ENCODE assay signal across 18 cellular contexts in the genomic region with DNA sequence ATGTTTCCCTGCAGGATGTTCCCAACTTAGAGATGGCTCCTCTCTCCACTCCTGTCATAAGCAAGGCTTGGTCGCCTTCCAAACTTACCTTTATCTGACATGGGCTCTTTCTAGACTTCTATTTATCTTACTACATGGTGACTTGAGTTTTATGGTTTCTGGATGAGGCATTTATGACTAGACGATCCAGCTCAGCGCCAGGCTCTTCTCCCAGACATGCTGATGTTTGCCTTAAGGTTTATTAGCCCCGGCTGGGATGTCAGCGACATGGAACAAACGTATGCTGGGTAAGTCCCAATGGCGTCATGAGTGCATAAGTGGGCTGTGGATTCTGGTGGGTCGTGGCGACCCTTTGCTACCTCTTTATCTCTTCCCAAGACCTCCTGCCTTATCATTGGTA. TPM values are rescaled to one million over a fixed set of nuclear protein-coding genes. Genes with fewer than 3 reads are reported as not detected.
A peak's percentile ranks its signal among the peaks of the same experiment; 100 is the strongest.
DNase-seq lines count a peak whose midpoint lies in the region; ATAC-seq and TF ChIP-seq lines count a peak whose summit lies in the region.
"Had no signal": no experiment of that assay in that cellular context is flagged by ENCODE, and none has a peak within 500 bp of the region (broad histone marks: within the 10 kb centered on the region; RNA-seq: fewer than 3 reads in every experiment).

No MANE protein-coding gene starts in this region.

- no peaks in the 10 kb centered on the region for H3K79me2 ChIP-seq in PC-3 (ENCODE audit: low read length)
- no peaks in the 10 kb centered on the region for H3K79me2 ChIP-seq in hepatocyte

- H3K4me1 ChIP-seq in PC-3 (ENCODE audit: insufficient read depth, low read length) (no peaks in the 10 kb centered on the region), hepatocyte (ENCODE audit: insufficient read depth) (peaks cover 4% of the 10 kb centered on the region), prostate gland (replicated peaks) (no peaks in the 10 kb centered on the region), body of pancreas (no peaks in the 10 kb centered on the region), heart right ventricle (no peaks in the 10 kb centered on the region)

- H3K9me3 ChIP-seq in PC-3 (ENCODE audit: low read length) (no peaks in the 10 kb centered on the region), hepatocyte (ENCODE audit: low read depth) (no peaks in the 10 kb centered on the region), prostate gland (no peaks in the 10 kb centered on the region), body of pancreas (no peaks in the 10 kb centered on the region), heart right ventricle (no peaks in the 10 kb centered on the region)

- BruUV-seq in PC-3 (replicated peaks; lab: Mats Ljungman, UMichigan): no TSS peak

- H3K9me2 ChIP-seq in PC-3 (replicated peaks; ENCODE audit: low read length) (no peaks in the 10 kb centered on the region), hepatocyte (replicated peaks; ENCODE audit: insufficient read depth) (no peaks in the 10 kb centered on the region)

- no peak for ATAC-seq in PC-3
- no peak for ATAC-seq in body of pancreas
- no peak for ATAC-seq in HG03342 (IDR thresholded peaks at IDR 0.05; ENCODE audit: unreplicated experiment)
- no peak for ATAC-seq in heart right ventricle
- ATAC-seq: GM12878 had no signal

- no peak for TF ChIP-seq CTCF in C4-2B (conservative IDR thresholded peaks at IDR 0.05)
- TF ChIP-seq CTCF in PC-3 (conservative IDR thresholded peaks at IDR 0.05; ENCODE audit: low read depth, low read length): no peak
- TF ChIP-seq CTCF in hepatocyte (IDR thresholded peaks at IDR 0.05; ENCODE audit: poor library complexity): no peak
- no peak for TF ChIP-seq CTCF in prostate gland (IDR thresholded peaks at IDR 0.05)
- no peak for TF ChIP-seq CTCF in body of pancreas (IDR thresholded peaks at IDR 0.05)
- TF ChIP-seq CTCF in heart right ventricle (IDR thresholded peaks at IDR 0.05): no peak

- H3K27me3 ChIP-seq in PC-3 (ENCODE audit: low read length) (no peaks in the 10 kb centered on the region), hepatocyte (no peaks in the 10 kb centered on the region), prostate gland (replicated peaks; ENCODE audit: insufficient read depth) (no peaks in the 10 kb centered on the region), body of pancreas (no peaks in the 10 kb centered on the region), heart right ventricle (peaks cover 0 to 6% (median 0%) of the 10 kb centered on the region in 7 donors)

- intact Hi-C loops in PC-3 (cut with micrococcal nuclease): no loop called here
- intact Hi-C loops in prostate gland (cut with DNase I): no loop called here
- intact Hi-C loops in body of pancreas (cut with DNase I): no loop called here
- intact Hi-C loops in heart right ventricle (cut with DNase I): no loop called here

- no peak overlapping the region for H2AFZ ChIP-seq in PC-3 (ENCODE audit: low read length)
- no peak overlapping the region for H2AFZ ChIP-seq in hepatocyte

- H3K36me3 ChIP-seq in PC-3 (ENCODE audit: low read depth, low read length) (no peaks in the 10 kb centered on the region; the same call in 1 of the 2 replicates), hepatocyte (replicated peaks; ENCODE audit: insufficient read depth, low read depth) (no peaks in the 10 kb centered on the region), prostate gland (no peaks in the 10 kb centered on the region), body of pancreas (replicated peaks in 1 of 2; ENCODE audit: insufficient read depth in 1 of 2, low read depth in 2 of 2) (peaks cover 0 to 4% of the 10 kb centered on the region in 2 donors), heart right ventricle (peaks cover 0 to 58% (median 35%) of the 10 kb centered on the region in 9 donors)

- peak overlapping the region; percentile 32; the same call in 1 of the 2 replicates for H3K27ac ChIP-seq in C4-2B
- H3K27ac ChIP-seq in PC-3 (ENCODE audit: low read length): no peak overlapping the region
- peak overlapping the region; percentile 90 for H3K27ac ChIP-seq in hepatocyte
- H3K27ac ChIP-seq in prostate gland: no peak overlapping the region
- H3K27ac ChIP-seq in body of pancreas: no peak overlapping the region
- H3K27ac ChIP-seq in heart right ventricle: no peak overlapping the region
- H3K27ac ChIP-seq: 22Rv1, HL-60 had no signal

- H3K9ac ChIP-seq in PC-3 (ENCODE audit: low read length): no peak overlapping the region

- CTCF ChIA-PET in PC-3 (lab: Charles Lee): no interaction called here

- TF ChIP-seq POLR2A in prostate gland (IDR thresholded peaks at IDR 0.05) (no peak), body of pancreas (IDR thresholded peaks at IDR 0.05) (no peak)

- 62% methylated on average over 9 of the region's 9 CpGs for WGBS in hepatocyte (ENCODE audit: low lambda C conversion rate, missing lambda C conversion rate)
- WGBS in prostate gland: 25% methylated on average over 9 of the region's 9 CpGs
- 91 to 94% methylated on average over 9 of the region's 9 CpGs for WGBS in body of pancreas, 2 donors
- WGBS in heart right ventricle, 2 donors: 88 to 91% methylated on average over 9 of the region's 9 CpGs

- no peaks in the 10 kb centered on the region for H3F3A ChIP-seq in PC-3 (ENCODE audit: low read length, unreplicated experiment)

- POLR2A ChIA-PET in PC-3 (lab: Charles Lee; ENCODE audit: unreplicated experiment): no interaction called here

- H4K20me1 ChIP-seq in PC-3 (ENCODE audit: low read length) (no peaks in the 10 kb centered on the region), hepatocyte (ENCODE audit: insufficient read depth, poor library complexity, severe bottlenecking) (no peaks in the 10 kb centered on the region)

- H3K4me3 ChIP-seq in PC-3 (ENCODE audit: low read length) (no peak overlapping the region), hepatocyte (no peak overlapping the region), prostate gland (no peak overlapping the region), body of pancreas (no peak overlapping the region), heart right ventricle (no peak overlapping the region)
- H3K4me3 ChIP-seq: GM12878 had no signal

- DNase-seq in PC-3: peak; percentile 12
- DNase-seq in hepatocyte (ENCODE audit: low spot score): peak; percentile 66
- DNase-seq in prostate gland (ENCODE audit: low spot score): peak; percentile 75
- no peak for DNase-seq in body of pancreas
- no peak for DNase-seq in GM19238 (ENCODE audit: insufficient read length, low spot score)
- DNase-seq in heart right ventricle: no peak
- DNase-seq: CD4-positive, CD25-positive, alpha-beta regulatory T cell; DMS53; HCEC 1CT had no signal

- H3K4me2 ChIP-seq in PC-3 (ENCODE audit: low read length) (no peak overlapping the region), hepatocyte (no peak overlapping the region)

RNA-seq across cellular contexts. Expression of gene SLC15A1, which starts 39.8 kb away (rescaled TPM):
- 1.7 TPM in 2 replicates for total RNA-seq in PC-3 (2014; rRNA removed)
- total RNA-seq in hepatocyte: 14.2 and 18.7 TPM in 2 replicates
- polyA plus RNA-seq in hepatocyte: 7.5 and 10.0 TPM in 2 replicates
- total RNA-seq in prostate gland: 1 to 10 TPM in 1 of 2 donors, under 1 TPM in 1; 0.34 to 1.3 TPM
- 10 to 100 TPM in 1 of 2 donors, 1 to 10 TPM in 1; 7.8 to 12.2 TPM for total RNA-seq in body of pancreas
- not detected for total RNA-seq in heart right ventricle
- polyA plus RNA-seq in heart right ventricle: under 1 TPM in 1 of 2 donors, not detected in 1; 0.01 TPM
- total RNA-seq: A673; CD4-positive, CD25-positive, alpha-beta regulatory T cell; G401; GM12878; H4 had no signal
- polyA plus RNA-seq: BJ; CD4-positive, CD25-positive, alpha-beta regulatory T cell; GM12878 had no signal

Comparison
In these comparisons a context has a peak if more than half of its experiments do, and no peak if none do; other contexts are left out.
1. H3K27ac ChIP-seq: peak in C4-2B (single experiment) and hepatocyte (single experiment); none in PC-3 (single experiment), prostate gland (0 of 2), body of pancreas (0 of 4) and heart right ventricle (0 of 10).
2. DNase-seq: peak in PC-3 (single experiment), hepatocyte (single experiment) and prostate gland (single experiment); none in body of pancreas (0 of 4), GM19238 (single experiment) and heart right ventricle (0 of 2).